Comparison of ENCODE assay signal across 1 cellular context in the genomic region with DNA sequence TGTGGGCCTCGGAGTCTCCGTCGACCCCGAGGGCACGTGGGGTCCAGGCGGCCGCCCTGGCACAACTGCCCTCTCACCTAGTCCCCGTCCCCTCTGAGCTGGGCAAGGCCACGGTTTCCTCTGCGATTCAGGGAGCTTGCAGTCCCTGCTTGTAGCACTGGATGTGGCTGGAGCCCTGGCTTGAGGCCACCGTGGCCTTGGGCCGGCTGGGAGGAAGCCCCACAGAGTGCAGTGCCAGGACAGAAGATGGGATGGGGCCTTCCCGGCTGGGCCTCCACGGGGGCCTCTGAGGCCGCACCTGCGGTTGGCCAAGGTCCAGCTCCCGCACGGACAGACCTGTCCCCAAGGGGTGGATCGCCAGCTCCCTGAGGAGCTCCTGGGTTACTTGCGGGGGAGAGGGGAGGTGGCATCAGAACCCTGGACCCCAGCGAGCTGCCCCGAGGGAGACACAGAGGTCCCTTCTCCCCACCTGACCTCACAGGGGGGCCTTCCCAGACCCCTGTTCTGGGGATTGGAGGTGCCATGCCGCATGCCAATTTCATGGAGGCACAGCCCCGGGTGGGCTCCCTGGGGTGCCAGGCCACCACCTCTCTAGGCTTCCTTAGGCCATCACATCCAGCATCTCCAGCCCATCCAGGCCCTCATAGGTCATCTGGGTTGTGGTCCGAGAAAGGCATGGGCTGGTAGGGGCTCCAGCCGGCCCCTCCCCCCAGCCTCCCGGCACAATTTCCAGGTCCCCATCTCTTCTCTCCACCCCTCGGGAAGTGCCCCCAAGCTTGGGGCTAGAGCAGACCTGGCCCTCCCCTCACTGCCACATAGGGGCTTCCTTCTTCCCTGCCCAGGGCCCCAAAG.
TF ChIP-seq lines count a peak whose summit lies in the region.

No MANE protein-coding gene starts in this region.

TF ChIP-seq in WTC11, 78 proteins besides CTCF, POLR2A, EP300 and RAD21 (continued from another document):
- TF ChIP-seq, protein P1, sequence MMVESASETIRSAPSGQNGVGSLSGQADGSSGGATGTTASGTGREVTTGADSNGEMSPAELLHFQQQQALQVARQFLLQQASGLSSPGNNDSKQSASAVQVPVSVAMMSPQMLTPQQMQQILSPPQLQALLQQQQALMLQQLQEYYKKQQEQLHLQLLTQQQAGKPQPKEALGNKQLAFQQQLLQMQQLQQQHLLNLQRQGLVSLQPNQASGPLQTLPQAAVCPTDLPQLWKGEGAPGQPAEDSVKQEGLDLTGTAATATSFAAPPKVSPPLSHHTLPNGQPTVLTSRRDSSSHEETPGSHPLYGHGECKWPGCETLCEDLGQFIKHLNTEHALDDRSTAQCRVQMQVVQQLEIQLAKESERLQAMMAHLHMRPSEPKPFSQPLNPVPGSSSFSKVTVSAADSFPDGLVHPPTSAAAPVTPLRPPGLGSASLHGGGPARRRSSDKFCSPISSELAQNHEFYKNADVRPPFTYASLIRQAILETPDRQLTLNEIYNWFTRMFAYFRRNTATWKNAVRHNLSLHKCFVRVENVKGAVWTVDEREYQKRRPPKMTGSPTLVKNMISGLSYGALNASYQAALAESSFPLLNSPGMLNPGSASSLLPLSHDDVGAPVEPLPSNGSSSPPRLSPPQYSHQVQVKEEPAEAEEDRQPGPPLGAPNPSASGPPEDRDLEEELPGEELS (CRISPR knock-in tag; IDR thresholded peaks at IDR 0.05) = no peak
- TF ChIP-seq ZNF232 (CRISPR knock-in tag; IDR thresholded peaks at IDR 0.05) = no peak
- TF ChIP-seq GRHL2 (CRISPR knock-in tag; IDR thresholded peaks at IDR 0.05; ENCODE audit: insufficient replicate concordance, severe bottlenecking) = no peak
- TF ChIP-seq, protein P2, sequence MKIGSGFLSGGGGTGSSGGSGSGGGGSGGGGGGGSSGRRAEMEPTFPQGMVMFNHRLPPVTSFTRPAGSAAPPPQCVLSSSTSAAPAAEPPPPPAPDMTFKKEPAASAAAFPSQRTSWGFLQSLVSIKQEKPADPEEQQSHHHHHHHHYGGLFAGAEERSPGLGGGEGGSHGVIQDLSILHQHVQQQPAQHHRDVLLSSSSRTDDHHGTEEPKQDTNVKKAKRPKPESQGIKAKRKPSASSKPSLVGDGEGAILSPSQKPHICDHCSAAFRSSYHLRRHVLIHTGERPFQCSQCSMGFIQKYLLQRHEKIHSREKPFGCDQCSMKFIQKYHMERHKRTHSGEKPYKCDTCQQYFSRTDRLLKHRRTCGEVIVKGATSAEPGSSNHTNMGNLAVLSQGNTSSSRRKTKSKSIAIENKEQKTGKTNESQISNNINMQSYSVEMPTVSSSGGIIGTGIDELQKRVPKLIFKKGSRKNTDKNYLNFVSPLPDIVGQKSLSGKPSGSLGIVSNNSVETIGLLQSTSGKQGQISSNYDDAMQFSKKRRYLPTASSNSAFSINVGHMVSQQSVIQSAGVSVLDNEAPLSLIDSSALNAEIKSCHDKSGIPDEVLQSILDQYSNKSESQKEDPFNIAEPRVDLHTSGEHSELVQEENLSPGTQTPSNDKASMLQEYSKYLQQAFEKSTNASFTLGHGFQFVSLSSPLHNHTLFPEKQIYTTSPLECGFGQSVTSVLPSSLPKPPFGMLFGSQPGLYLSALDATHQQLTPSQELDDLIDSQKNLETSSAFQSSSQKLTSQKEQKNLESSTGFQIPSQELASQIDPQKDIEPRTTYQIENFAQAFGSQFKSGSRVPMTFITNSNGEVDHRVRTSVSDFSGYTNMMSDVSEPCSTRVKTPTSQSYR (CRISPR knock-in tag; IDR thresholded peaks at IDR 0.05) = no peak
- no peak for TF ChIP-seq NR2C2 (CRISPR knock-in tag; IDR thresholded peaks at IDR 0.05)
- TF ChIP-seq CREM (CRISPR knock-in tag; IDR thresholded peaks at IDR 0.05) = no peak
- TF ChIP-seq ESRRA (CRISPR knock-in tag; IDR thresholded peaks at IDR 0.05; ENCODE audit: borderline replicate concordance) = no peak
- no peak for TF ChIP-seq PRRX2 (CRISPR knock-in tag; IDR thresholded peaks at IDR 0.05)
- TF ChIP-seq, protein P3, sequence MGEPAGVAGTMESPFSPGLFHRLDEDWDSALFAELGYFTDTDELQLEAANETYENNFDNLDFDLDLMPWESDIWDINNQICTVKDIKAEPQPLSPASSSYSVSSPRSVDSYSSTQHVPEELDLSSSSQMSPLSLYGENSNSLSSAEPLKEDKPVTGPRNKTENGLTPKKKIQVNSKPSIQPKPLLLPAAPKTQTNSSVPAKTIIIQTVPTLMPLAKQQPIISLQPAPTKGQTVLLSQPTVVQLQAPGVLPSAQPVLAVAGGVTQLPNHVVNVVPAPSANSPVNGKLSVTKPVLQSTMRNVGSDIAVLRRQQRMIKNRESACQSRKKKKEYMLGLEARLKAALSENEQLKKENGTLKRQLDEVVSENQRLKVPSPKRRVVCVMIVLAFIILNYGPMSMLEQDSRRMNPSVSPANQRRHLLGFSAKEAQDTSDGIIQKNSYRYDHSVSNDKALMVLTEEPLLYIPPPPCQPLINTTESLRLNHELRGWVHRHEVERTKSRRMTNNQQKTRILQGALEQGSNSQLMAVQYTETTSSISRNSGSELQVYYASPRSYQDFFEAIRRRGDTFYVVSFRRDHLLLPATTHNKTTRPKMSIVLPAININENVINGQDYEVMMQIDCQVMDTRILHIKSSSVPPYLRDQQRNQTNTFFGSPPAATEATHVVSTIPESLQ (CRISPR knock-in tag; IDR thresholded peaks at IDR 0.05) = no peak
- TF ChIP-seq, protein P4, sequence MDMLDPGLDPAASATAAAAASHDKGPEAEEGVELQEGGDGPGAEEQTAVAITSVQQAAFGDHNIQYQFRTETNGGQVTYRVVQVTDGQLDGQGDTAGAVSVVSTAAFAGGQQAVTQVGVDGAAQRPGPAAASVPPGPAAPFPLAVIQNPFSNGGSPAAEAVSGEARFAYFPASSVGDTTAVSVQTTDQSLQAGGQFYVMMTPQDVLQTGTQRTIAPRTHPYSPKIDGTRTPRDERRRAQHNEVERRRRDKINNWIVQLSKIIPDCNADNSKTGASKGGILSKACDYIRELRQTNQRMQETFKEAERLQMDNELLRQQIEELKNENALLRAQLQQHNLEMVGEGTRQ (CRISPR knock-in tag; IDR thresholded peaks at IDR 0.05) = no peak
- TF ChIP-seq, protein P5, sequence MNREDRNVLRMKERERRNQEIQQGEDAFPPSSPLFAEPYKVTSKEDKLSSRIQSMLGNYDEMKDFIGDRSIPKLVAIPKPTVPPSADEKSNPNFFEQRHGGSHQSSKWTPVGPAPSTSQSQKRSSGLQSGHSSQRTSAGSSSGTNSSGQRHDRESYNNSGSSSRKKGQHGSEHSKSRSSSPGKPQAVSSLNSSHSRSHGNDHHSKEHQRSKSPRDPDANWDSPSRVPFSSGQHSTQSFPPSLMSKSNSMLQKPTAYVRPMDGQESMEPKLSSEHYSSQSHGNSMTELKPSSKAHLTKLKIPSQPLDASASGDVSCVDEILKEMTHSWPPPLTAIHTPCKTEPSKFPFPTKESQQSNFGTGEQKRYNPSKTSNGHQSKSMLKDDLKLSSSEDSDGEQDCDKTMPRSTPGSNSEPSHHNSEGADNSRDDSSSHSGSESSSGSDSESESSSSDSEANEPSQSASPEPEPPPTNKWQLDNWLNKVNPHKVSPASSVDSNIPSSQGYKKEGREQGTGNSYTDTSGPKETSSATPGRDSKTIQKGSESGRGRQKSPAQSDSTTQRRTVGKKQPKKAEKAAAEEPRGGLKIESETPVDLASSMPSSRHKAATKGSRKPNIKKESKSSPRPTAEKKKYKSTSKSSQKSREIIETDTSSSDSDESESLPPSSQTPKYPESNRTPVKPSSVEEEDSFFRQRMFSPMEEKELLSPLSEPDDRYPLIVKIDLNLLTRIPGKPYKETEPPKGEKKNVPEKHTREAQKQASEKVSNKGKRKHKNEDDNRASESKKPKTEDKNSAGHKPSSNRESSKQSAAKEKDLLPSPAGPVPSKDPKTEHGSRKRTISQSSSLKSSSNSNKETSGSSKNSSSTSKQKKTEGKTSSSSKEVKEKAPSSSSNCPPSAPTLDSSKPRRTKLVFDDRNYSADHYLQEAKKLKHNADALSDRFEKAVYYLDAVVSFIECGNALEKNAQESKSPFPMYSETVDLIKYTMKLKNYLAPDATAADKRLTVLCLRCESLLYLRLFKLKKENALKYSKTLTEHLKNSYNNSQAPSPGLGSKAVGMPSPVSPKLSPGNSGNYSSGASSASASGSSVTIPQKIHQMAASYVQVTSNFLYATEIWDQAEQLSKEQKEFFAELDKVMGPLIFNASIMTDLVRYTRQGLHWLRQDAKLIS (CRISPR knock-in tag; IDR thresholded peaks at IDR 0.05; ENCODE audit: borderline replicate concordance) = no peak
- no peak for TF ChIP-seq JUN (CRISPR knock-in tag; IDR thresholded peaks at IDR 0.05)
TF ChIP-seq in WTC11: peak in this region for 0.
